Comparison of ENCODE assay signal across 11 cellular contexts in genomic region chr12:106195638-106196037, GRCh38. TPM values are rescaled to one million over a fixed set of nuclear protein-coding genes. Genes with fewer than 3 reads are reported as not detected.
DNase-seq lines count a peak whose midpoint lies in the region; ATAC-seq and TF ChIP-seq lines count a peak whose summit lies in the region.
"Had no signal": no experiment of that assay in that cellular context is flagged by ENCODE, and none has a peak within 500 bp of the region (broad histone marks: within the 10 kb centered on the region; RNA-seq: fewer than 3 reads in every experiment).

No MANE protein-coding gene starts in this region.

- ATAC-seq in heart right ventricle (peak; percentile 60 to 84 (median 77)), GM18511 (IDR thresholded peaks at IDR 0.05; ENCODE audit: unreplicated experiment) (no peak)

- 50 to 57% methylated on average over 5 of the region's 5 CpGs for WGBS in heart right ventricle, 2 donors
- WGBS in esophagus squamous epithelium, 2 donors: 51 to 55% methylated on average over 4 to 5 of the region's 5 CpGs

- H3K27me3 ChIP-seq in heart right ventricle (no peaks in the 10 kb centered on the region), osteoblast (ENCODE audit: insufficient read depth, low read length) (peaks cover 7% of the 10 kb centered on the region), esophagus squamous epithelium (peaks cover 0 to 4% (median 0%) of the 10 kb centered on the region in 4 donors)

- no peak for TF ChIP-seq CTCF in AG09319 (IDR thresholded peaks at IDR 0.05; ENCODE audit: low read depth, low read length)
- TF ChIP-seq CTCF in heart right ventricle (IDR thresholded peaks at IDR 0.05): no peak
- no peak for TF ChIP-seq CTCF in osteoblast (IDR thresholded peaks at IDR 0.05; ENCODE audit: extremely low read depth, low read depth, low read length)
- TF ChIP-seq CTCF in esophagus squamous epithelium (IDR thresholded peaks at IDR 0.05): no peak

- DNase-seq in AG09319 (ENCODE audit: extremely low read depth, low read depth) (peak; percentile 95), amniotic epithelial cell (ENCODE audit: low read depth) (peak; percentile 84), heart right ventricle (peak; percentile 16 to 52), osteoblast (ENCODE audit: insufficient read length, low spot score, missing footprints) (peak; percentile 65), esophagus squamous epithelium (lab: John Stamatoyannopoulos, UW) (no peak), 8988T (no peak)
- DNase-seq in stimulated activated CD4-positive, alpha-beta T cell treated with anti-CD3 and anti-CD28 coated beads, Interleukin-4, amount 100 ng/mL, for 24 hours: no peak
- DNase-seq: H9, NCI-H526 had no signal

- no peak for TF ChIP-seq POLR2A in esophagus squamous epithelium (IDR thresholded peaks at IDR 0.05)

- intact Hi-C loops in heart right ventricle (cut with DNase I) (no loop called here), esophagus squamous epithelium (cut with DNase I) (no loop called here)

- no peak overlapping the region for H3K4me3 ChIP-seq in heart right ventricle
- no peak overlapping the region for H3K4me3 ChIP-seq in osteoblast (ENCODE audit: insufficient read depth, low read length)
- H3K4me3 ChIP-seq in esophagus squamous epithelium: no peak overlapping the region

- no peaks in the 10 kb centered on the region for H4K20me1 ChIP-seq in osteoblast (ENCODE audit: insufficient read depth, low read length)

- H3K4me2 ChIP-seq in osteoblast (ENCODE audit: insufficient read depth, low read length): peak overlapping the region; percentile 20

- H3K36me3 ChIP-seq in heart right ventricle (no peaks in the 10 kb centered on the region), osteoblast (ENCODE audit: insufficient read depth, low read length) (no peaks in the 10 kb centered on the region), esophagus squamous epithelium (no peaks in the 10 kb centered on the region)

- H2AFZ ChIP-seq in osteoblast (ENCODE audit: low read length): no peak overlapping the region

- H3K27ac ChIP-seq in heart right ventricle (peak overlapping the region in 2 of 10 donors; percentile 6 to 34), osteoblast (ENCODE audit: low read depth, low read length) (no peak overlapping the region), esophagus squamous epithelium (peak overlapping the region in 2 of 4 donors; percentile 1 to 19)
- H3K27ac ChIP-seq: C4-2B had no signal

- no peaks in the 10 kb centered on the region for H3K79me2 ChIP-seq in osteoblast (ENCODE audit: insufficient read depth, low read length)

- H3K4me1 ChIP-seq in heart right ventricle: peaks cover 0 to 27% (median 11%) of the 10 kb centered on the region in 9 donors
- peaks cover 9% of the 10 kb centered on the region for H3K4me1 ChIP-seq in osteoblast (ENCODE audit: insufficient read depth, low read length)
- peaks cover 0 to 11% (median 0%) of the 10 kb centered on the region in 3 donors for H3K4me1 ChIP-seq in esophagus squamous epithelium

- no peaks in the 10 kb centered on the region for H3K9me3 ChIP-seq in heart right ventricle
- H3K9me3 ChIP-seq in osteoblast (ENCODE audit: low read depth, low read length): no peaks in the 10 kb centered on the region
- no peaks in the 10 kb centered on the region for H3K9me3 ChIP-seq in esophagus squamous epithelium

RNA-seq across cellular contexts. Expression of gene CKAP4, which starts 52.2 kb away (rescaled TPM):
- total RNA-seq in heart right ventricle (10 to 100 TPM; 38.5 to 63.2 (median 47.9) TPM), osteoblast (184 TPM in 2 replicates), esophagus squamous epithelium (100 to 1,000 TPM in 2 of 4 donors, 10 to 100 TPM in 2; 58.9 to 127 (median 103) TPM)
- 10 to 100 TPM; 12.9 to 40.1 TPM for polyA plus RNA-seq in heart right ventricle

RNA-seq across cellular contexts. Expression of gene NUAK1, which starts 56.9 kb away (rescaled TPM):
- total RNA-seq in heart right ventricle: 10 to 100 TPM; 37.0 to 59.0 (median 47.6) TPM
- 10 to 100 TPM in 1 of 2 donors, 1 to 10 TPM in 1; 9.8 to 10.8 TPM for polyA plus RNA-seq in heart right ventricle
- 17.1 and 21.7 TPM in 2 replicates for total RNA-seq in osteoblast
- 1 to 10 TPM; 1.1 to 5.1 (median 2.3) TPM for total RNA-seq in esophagus squamous epithelium

Comparison
In these comparisons a context has a peak if more than half of its experiments do, and no peak if none do; other contexts are left out.
1. DNase-seq: peak in AG09319 (single experiment), amniotic epithelial cell (single experiment), heart right ventricle (2 of 2) and osteoblast (single experiment); none in esophagus squamous epithelium (single experiment), 8988T (single experiment) and stimulated activated CD4-positive, alpha-beta T cell treated with anti-CD3 and anti-CD28 coated beads, Interleukin-4, amount 100 ng/mL, for 24 hours (single experiment).